Comparison of ENCODE assay signal across 12 cellular contexts in the genomic region with DNA sequence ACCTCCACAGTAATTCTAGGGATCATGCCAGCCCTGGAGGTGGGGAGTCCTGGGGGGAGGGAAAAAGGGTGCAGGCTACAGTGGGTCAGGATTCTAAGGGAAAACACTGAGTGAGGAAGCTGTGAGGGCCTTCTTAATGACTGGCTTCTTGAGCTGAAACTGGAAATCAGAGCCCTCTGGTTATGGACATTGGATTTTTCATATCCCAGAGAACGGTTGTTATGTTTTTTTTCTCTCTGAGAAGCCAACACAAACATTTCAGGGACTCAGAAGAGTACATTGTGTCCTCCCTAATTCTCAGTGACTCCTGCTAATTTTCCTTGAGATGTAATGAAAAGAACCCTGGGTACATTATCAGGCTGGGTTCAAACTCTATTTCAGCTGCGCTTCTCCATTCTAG.
DNase-seq lines count a peak whose midpoint lies in the region; ATAC-seq and TF ChIP-seq lines count a peak whose summit lies in the region.
"Had no signal": no experiment of that assay in that cellular context is flagged by ENCODE, and none has a peak within 500 bp of the region (broad histone marks: within the 10 kb centered on the region; RNA-seq: fewer than 3 reads in every experiment).

No MANE protein-coding gene starts in this region.

- H3K27me3 Mint-ChIP-seq in osteocyte (ENCODE audit: unreplicated experiment), result peaks cover 3% of the 10 kb centered on the region
- H3K27me3 Mint-ChIP-seq: activated naive CD8-positive, alpha-beta T cell had no signal

- no peaks in the 10 kb centered on the region for H3K4me1 Mint-ChIP-seq in osteocyte (ENCODE audit: unreplicated experiment)

- ATAC-seq in Right ventricle myocardium superior (ENCODE audit: poor library complexity), result peak; percentile 73
- ATAC-seq in GM18520 (IDR thresholded peaks at IDR 0.05; ENCODE audit: unreplicated experiment), result no peak
- ATAC-seq in GM19023 (IDR thresholded peaks at IDR 0.05; ENCODE audit: unreplicated experiment), result no peak
- ATAC-seq: stimulated activated naive CD8-positive, alpha-beta T cell treated with anti-CD3 and anti-CD28 coated beads, Interleukin-15, Interleukin-2, amounts not matched to agents 100 U/mL and 50 U/mL, for 24 hours had no signal

- H3K27ac Mint-ChIP-seq in osteocyte (ENCODE audit: unreplicated experiment), result peak overlapping the region; percentile 32
- H3K27ac Mint-ChIP-seq: activated naive CD8-positive, alpha-beta T cell had no signal

- no peak for DNase-seq in Right ventricle myocardium superior
- no peak for DNase-seq in cardiac septum (ENCODE audit: low spot score)
- peak; percentile 1 for DNase-seq in fibroblast of gingiva (ENCODE audit: low read depth)
- DNase-seq in osteocyte (ENCODE audit: extremely low spot score, unreplicated experiment), result no peak
- DNase-seq in stimulated activated CD4-positive, alpha-beta T cell treated with anti-CD3 and anti-CD28 coated beads, Interleukin-2, amount 100 ng/mL, for 24 hours, result no peak
- DNase-seq in HPDE6-E6E7 (ENCODE audit: extremely low spot score), result no peak
- DNase-seq: erythroblast; NCI-H1436 treated with DMSO at 0.1 percent for 48 hours; stimulated activated naive CD8-positive, alpha-beta T cell treated with anti-CD3 and anti-CD28 coated beads, Interleukin-15, Interleukin-2, amounts not matched to agents 100 U/mL and 50 U/mL, for 24 hours had no signal

- no peak overlapping the region for H3K4me3 Mint-ChIP-seq in osteocyte (ENCODE audit: unreplicated experiment)
- H3K4me3 Mint-ChIP-seq: activated naive CD8-positive, alpha-beta T cell had no signal

- H3K9me3 Mint-ChIP-seq in osteocyte (ENCODE audit: unreplicated experiment), result no peaks in the 10 kb centered on the region

- intact Hi-C loops in Right ventricle myocardium superior (cut with DNase I) (no loop called here), cardiac septum (cut with DNase I) (no loop called here)

- TF ChIP-seq CTCF in osteocyte (IDR thresholded peaks at IDR 0.05), result no peak

- no peaks in the 10 kb centered on the region for H3K36me3 Mint-ChIP-seq in osteocyte (ENCODE audit: unreplicated experiment)
- H3K36me3 Mint-ChIP-seq: activated naive CD8-positive, alpha-beta T cell had no signal
